Comparison of ENCODE assay signal across 19 cellular contexts in genomic region chr9:129465834-129466535, GRCh38.
DNase-seq lines count a peak whose midpoint lies in the region; ATAC-seq and TF ChIP-seq lines count a peak whose summit lies in the region.
"Had no signal": no experiment of that assay in that cellular context is flagged by ENCODE, and none has a peak within 500 bp of the region (broad histone marks: within the 10 kb centered on the region; RNA-seq: fewer than 3 reads in every experiment).

No MANE protein-coding gene starts in this region.

- peak overlapping the region; percentile 60 to 93 (median 80); a peak in 20 of 22 replicates for H3K4me2 ChIP-seq in BLaER1 treated with 17β-estradiol and CSF1 and Interleukin-3, amounts not matched to agents 10 nM and 100 nM
- H3K4me2 ChIP-seq in smooth muscle cell = peak overlapping the region; percentile 3

- TF ChIP-seq CTCF in Panc1 (IDR thresholded peaks at IDR 0.05) (no peak), smooth muscle cell (IDR thresholded peaks at IDR 0.05; ENCODE audit: borderline replicate concordance, insufficient read depth, poor library complexity, severe bottlenecking) (no peak), prostate gland (IDR thresholded peaks at IDR 0.05) (no peak)

- DNase-seq in Panc1 (ENCODE audit: low read depth, low spot score) = no peak
- peak; percentile 55 for DNase-seq in islet precursor cell
- no peak for DNase-seq in smooth muscle cell (lab: John Stamatoyannopoulos, UW; ENCODE audit: unreplicated experiment)
- no peak for DNase-seq in NCI-H2107 treated with DMSO at 0.1 percent for 48 hours (lab: John Stamatoyannopoulos, UW; ENCODE audit: unreplicated experiment)
- DNase-seq in prostate gland (ENCODE audit: low spot score) = no peak
- DNase-seq: activated CD4-positive, CD25-positive, alpha-beta regulatory T cell; activated T-cell treated with anti-CD3 and anti-CD28 coated beads, Interleukin-2, amount 50 U/mL, for 4 hours; DMS153; esophagus squamous epithelium; left ventricle myocardium inferior; NCI-H1436; NCI-H2171; NCI-H69; stimulated activated CD4-positive, alpha-beta T cell treated with anti-CD3 and anti-CD28 coated beads, Interleukin-12 subunit alpha, Interleukin-12 subunit beta, amount 100 ng/mL, for 4 hours; T1000 had no signal

- H3K9ac ChIP-seq in BLaER1 treated with 17β-estradiol and CSF1 and Interleukin-3, amounts not matched to agents 10 nM and 100 nM = 0 out of 22 replicates have a peak overlapping the region, but pooled peaks of 1 of the 11 experiments have one; percentile 41
- H3K9ac ChIP-seq in smooth muscle cell (ENCODE audit: low read depth) = no peak overlapping the region

- no TSS peak for BruUV-seq in Panc1 (replicated peaks; lab: Mats Ljungman, UMichigan)

- WGBS in smooth muscle cell (ENCODE audit: low lambda C conversion rate) = 73% methylated on average over 14 of the region's 14 CpGs
- 67% methylated on average over 14 of the region's 14 CpGs for WGBS in prostate gland

- intact Hi-C loops in Panc1 (cut with micrococcal nuclease; ENCODE audit: unreplicated experiment) (no loop called here), prostate gland (cut with DNase I) (no loop called here)

- no peaks in the 10 kb centered on the region for H4K20me1 ChIP-seq in BLaER1 treated with 17β-estradiol and CSF1 and Interleukin-3, amounts not matched to agents 10 nM and 100 nM
- no peaks in the 10 kb centered on the region for H4K20me1 ChIP-seq in smooth muscle cell (ENCODE audit: low read depth)

- H3K4me3 ChIP-seq in BLaER1 treated with 17β-estradiol and CSF1 and Interleukin-3, amounts not matched to agents 10 nM and 100 nM = no peak overlapping the region
- no peak overlapping the region for H3K4me3 ChIP-seq in Panc1 (ENCODE audit: low read depth in 2 of 2, low read length in 2 of 2)
- H3K4me3 ChIP-seq in smooth muscle cell = no peak overlapping the region
- no peak overlapping the region for H3K4me3 ChIP-seq in prostate gland
- H3K4me3 ChIP-seq: esophagus squamous epithelium, left ventricle myocardium inferior had no signal

- in situ Hi-C loops in Panc1 (cut with HindIII; ENCODE audit: low pct_unique_long_range_greater_than_20kb, low sequenced_read_pairs) = no loop called here

- CTCF ChIA-PET in Panc1 (lab: Charles Lee) = no interaction called here

- no peak overlapping the region for H3K27ac ChIP-seq in BLaER1 treated with 17β-estradiol and CSF1 and Interleukin-3, amounts not matched to agents 10 nM and 100 nM
- H3K27ac ChIP-seq in Panc1 (ENCODE audit: low read length) = peak overlapping the region; percentile 67
- H3K27ac ChIP-seq in smooth muscle cell (ENCODE audit: low read depth) = no peak overlapping the region
- H3K27ac ChIP-seq in prostate gland = no peak overlapping the region
- H3K27ac ChIP-seq: esophagus squamous epithelium, left ventricle myocardium inferior, neutrophil had no signal

- H3K36me3 ChIP-seq in BLaER1 treated with 17β-estradiol and CSF1 and Interleukin-3, amounts not matched to agents 10 nM and 100 nM = no peaks in the 10 kb centered on the region
- no peaks in the 10 kb centered on the region for H3K36me3 ChIP-seq in Panc1 (ENCODE audit: control insufficient read depth, insufficient read depth, low read length)
- H3K36me3 ChIP-seq in smooth muscle cell (ENCODE audit: low read depth) = no peaks in the 10 kb centered on the region
- no peaks in the 10 kb centered on the region for H3K36me3 ChIP-seq in prostate gland
- H3K36me3 ChIP-seq: esophagus squamous epithelium, left ventricle myocardium inferior, neutrophil had no signal

- TF ChIP-seq POLR2A in prostate gland (IDR thresholded peaks at IDR 0.05) = no peak

- H3K27me3 ChIP-seq in BLaER1 treated with 17β-estradiol and CSF1 and Interleukin-3, amounts not matched to agents 10 nM and 100 nM = no peaks in the 10 kb centered on the region
- H3K27me3 ChIP-seq in Panc1 (ENCODE audit: control insufficient read depth, insufficient read depth, low read length) (no peaks in the 10 kb centered on the region), smooth muscle cell (ENCODE audit: low read depth) (no peaks in the 10 kb centered on the region), prostate gland (replicated peaks; ENCODE audit: insufficient read depth) (no peaks in the 10 kb centered on the region)
- H3K27me3 ChIP-seq: esophagus squamous epithelium, neutrophil had no signal

- H3K79me2 ChIP-seq in smooth muscle cell (ENCODE audit: low read depth) = no peaks in the 10 kb centered on the region

- ATAC-seq in Panc1 (no peak), HG02623 (IDR thresholded peaks at IDR 0.05; ENCODE audit: unreplicated experiment) (no peak), HG02798 (IDR thresholded peaks at IDR 0.05; ENCODE audit: poor library complexity, unreplicated experiment) (no peak)

- H3F3A ChIP-seq in smooth muscle cell (ENCODE audit: low read depth) = peaks cover 9% of the 10 kb centered on the region

- no peak overlapping the region for H2AFZ ChIP-seq in smooth muscle cell (ENCODE audit: low read depth)

- H3K9me3 ChIP-seq in BLaER1 treated with 17β-estradiol and CSF1 and Interleukin-3, amounts not matched to agents 10 nM and 100 nM (replicated peaks in 1 of 11) = no peaks in the 10 kb centered on the region
- no peaks in the 10 kb centered on the region for H3K9me3 ChIP-seq in Panc1 (ENCODE audit: control insufficient read depth, insufficient read depth, low read depth, low read length)
- H3K9me3 ChIP-seq in smooth muscle cell (replicated peaks; ENCODE audit: low read depth) = no peaks in the 10 kb centered on the region
- H3K9me3 ChIP-seq in prostate gland = no peaks in the 10 kb centered on the region
- H3K9me3 ChIP-seq: esophagus squamous epithelium, left ventricle myocardium inferior, neutrophil had no signal

- peaks cover 70 to 91% (median 86%) of the 10 kb centered on the region in 10 experiments for H3K4me1 ChIP-seq in BLaER1 treated with 17β-estradiol and CSF1 and Interleukin-3, amounts not matched to agents 10 nM and 100 nM
- peaks cover 55% of the 10 kb centered on the region for H3K4me1 ChIP-seq in Panc1 (ENCODE audit: control insufficient read depth, insufficient read depth, low read length)
- H3K4me1 ChIP-seq in smooth muscle cell (ENCODE audit: low read depth) = peaks cover 29% of the 10 kb centered on the region
- H3K4me1 ChIP-seq in prostate gland (replicated peaks) = peaks cover 4% of the 10 kb centered on the region

- POLR2A ChIA-PET in Panc1 (lab: Charles Lee) = no interaction called here
